ENCODE assay signal across 15 cellular contexts in genomic region chr2:239630618-239631286, GRCh38.
DNase-seq lines count a peak whose midpoint lies in the region; ATAC-seq and TF ChIP-seq lines count a peak whose summit lies in the region.
"Had no signal": no experiment of that assay in that cellular context is flagged by ENCODE, and none has a peak within 500 bp of the region (broad histone marks: within the 10 kb centered on the region; RNA-seq: fewer than 3 reads in every experiment).

No MANE protein-coding gene starts in this region.

- no peaks in the 10 kb centered on the region for H3K36me3 ChIP-seq in upper lobe of right lung
- H3K36me3 ChIP-seq: heart left ventricle, transverse colon had no signal

- DNase-seq in activated CD4-positive, alpha-beta memory T cell treated with anti-CD3 and anti-CD28 coated beads for 36 hours, result peak; percentile 25
- no peak for DNase-seq in activated CD4-positive, alpha-beta memory T cell treated with anti-CD3 and anti-CD28 coated beads, Interleukin-2, amount 10 ng/mL, durations not matched to agents 7 days and 5 days
- peak; percentile 79 for DNase-seq in astrocyte of the cerebellum (ENCODE audit: low read depth)
- DNase-seq in right cardiac atrium, result no peak
- no peak for DNase-seq in upper lobe of right lung
- no peak for DNase-seq in NCI-H2227 treated with DMSO at 0.1 percent for 48 hours (lab: John Stamatoyannopoulos, UW)
- DNase-seq in mesothelial cell of epicardium (ENCODE audit: low spot score in 2 of 2, unreplicated experiment in 2 of 2), result no peak
- DNase-seq: activated B cell treated with CpG ODN at 0.5 μM for 24 hours; activated naive CD8-positive, alpha-beta T cell treated with anti-CD3 and anti-CD28 coated beads for 36 hours; heart left ventricle; NCI-H1105; stimulated activated CD4-positive, alpha-beta T cell treated with anti-CD3 and anti-CD28 coated beads, Interleukin-4, amount 100 ng/mL, for 4 hours; transverse colon had no signal

- no peak overlapping the region for H3K27ac ChIP-seq in right cardiac atrium (ENCODE audit: low read length)
- no peak overlapping the region for H3K27ac ChIP-seq in upper lobe of right lung
- H3K27ac ChIP-seq: heart left ventricle, transverse colon had no signal

- peaks cover 25% of the 10 kb centered on the region for H3K4me1 Mint-ChIP-seq in activated CD4-positive, alpha-beta memory T cell treated with anti-CD3 and anti-CD28 coated beads for 36 hours (ENCODE audit: low read depth)
- H3K4me1 Mint-ChIP-seq in activated CD4-positive, alpha-beta memory T cell treated with anti-CD3 and anti-CD28 coated beads, Interleukin-2, amount 10 ng/mL, durations not matched to agents 7 days and 5 days, result peaks cover 25% of the 10 kb centered on the region
- no peaks in the 10 kb centered on the region for H3K4me1 Mint-ChIP-seq in mesothelial cell of epicardium
- H3K4me1 Mint-ChIP-seq: activated B cell treated with CpG ODN at 0.5 μM for 24 hours; activated naive CD8-positive, alpha-beta T cell treated with anti-CD3 and anti-CD28 coated beads for 36 hours; B cell had no signal

- ATAC-seq in right cardiac atrium (peak; percentile 52 to 57), upper lobe of right lung (peak; percentile 64), HG03378 (IDR thresholded peaks at IDR 0.05; ENCODE audit: unreplicated experiment) (no peak)

- H3K4me3 ChIP-seq in astrocyte of the cerebellum (ENCODE audit: low read depth, low read length), result no peak overlapping the region
- no peak overlapping the region for H3K4me3 ChIP-seq in right cardiac atrium (ENCODE audit: low read length)
- H3K4me3 ChIP-seq in upper lobe of right lung, result no peak overlapping the region
- H3K4me3 ChIP-seq: heart left ventricle, transverse colon had no signal

- H3K9me3 ChIP-seq in right cardiac atrium (ENCODE audit: control insufficient read depth, low read length), result no peaks in the 10 kb centered on the region
- H3K9me3 ChIP-seq in upper lobe of right lung, result no peaks in the 10 kb centered on the region
- H3K9me3 ChIP-seq: heart left ventricle, transverse colon had no signal

- H3K36me3 Mint-ChIP-seq in activated CD4-positive, alpha-beta memory T cell treated with anti-CD3 and anti-CD28 coated beads for 36 hours, result no peaks in the 10 kb centered on the region
- no peaks in the 10 kb centered on the region for H3K36me3 Mint-ChIP-seq in activated CD4-positive, alpha-beta memory T cell treated with anti-CD3 and anti-CD28 coated beads, Interleukin-2, amount 10 ng/mL, durations not matched to agents 7 days and 5 days (ENCODE audit: low read depth)
- no peaks in the 10 kb centered on the region for H3K36me3 Mint-ChIP-seq in mesothelial cell of epicardium
- H3K36me3 Mint-ChIP-seq: activated naive CD8-positive, alpha-beta T cell treated with anti-CD3 and anti-CD28 coated beads for 36 hours had no signal

- no peak overlapping the region for H3K4me3 Mint-ChIP-seq in activated CD4-positive, alpha-beta memory T cell treated with anti-CD3 and anti-CD28 coated beads for 36 hours
- no peak overlapping the region for H3K4me3 Mint-ChIP-seq in activated CD4-positive, alpha-beta memory T cell treated with anti-CD3 and anti-CD28 coated beads, Interleukin-2, amount 10 ng/mL, durations not matched to agents 7 days and 5 days
- H3K4me3 Mint-ChIP-seq in mesothelial cell of epicardium, result no peak overlapping the region
- H3K4me3 Mint-ChIP-seq: activated B cell treated with CpG ODN at 0.5 μM for 24 hours; activated naive CD8-positive, alpha-beta T cell treated with anti-CD3 and anti-CD28 coated beads for 36 hours; B cell had no signal

- H3K27ac Mint-ChIP-seq in activated CD4-positive, alpha-beta memory T cell treated with anti-CD3 and anti-CD28 coated beads for 36 hours, result no peak overlapping the region
- H3K27ac Mint-ChIP-seq in activated CD4-positive, alpha-beta memory T cell treated with anti-CD3 and anti-CD28 coated beads, Interleukin-2, amount 10 ng/mL, durations not matched to agents 7 days and 5 days, result no peak overlapping the region
- H3K27ac Mint-ChIP-seq in mesothelial cell of epicardium, result no peak overlapping the region
- H3K27ac Mint-ChIP-seq: activated B cell treated with CpG ODN at 0.5 μM for 24 hours; activated naive CD8-positive, alpha-beta T cell treated with anti-CD3 and anti-CD28 coated beads for 36 hours; B cell had no signal

- H3K4me1 ChIP-seq in right cardiac atrium (ENCODE audit: control insufficient read depth, insufficient read depth, low read length), result no peaks in the 10 kb centered on the region
- H3K4me1 ChIP-seq in upper lobe of right lung, result no peaks in the 10 kb centered on the region
- H3K4me1 ChIP-seq: heart left ventricle, transverse colon had no signal

- TF ChIP-seq CTCF in astrocyte of the cerebellum (IDR thresholded peaks at IDR 0.05; ENCODE audit: low read depth, low read length, missing control alignments) (no peak), upper lobe of right lung (IDR thresholded peaks at IDR 0.05) (no peak), mesothelial cell of epicardium (IDR thresholded peaks at IDR 0.05; ENCODE audit: unreplicated experiment) (no peak)

- in situ Hi-C loops in astrocyte of the cerebellum (cut with HindIII; ENCODE audit: low sequenced_read_pairs), result no loop called here

- no peaks in the 10 kb centered on the region for H3K27me3 ChIP-seq in right cardiac atrium (ENCODE audit: control insufficient read depth, insufficient read depth)
- H3K27me3 ChIP-seq in upper lobe of right lung, result no peaks in the 10 kb centered on the region
- H3K27me3 ChIP-seq: transverse colon had no signal

- CTCF ChIA-PET in activated CD4-positive, alpha-beta memory T cell treated with anti-CD3 and anti-CD28 coated beads for 36 hours (lab: Charles Lee), result no interaction called here
- CTCF ChIA-PET in activated CD4-positive, alpha-beta memory T cell treated with anti-CD3 and anti-CD28 coated beads, Interleukin-2, amount 10 ng/mL, durations not matched to agents 7 days and 5 days (lab: Charles Lee), result interaction anchor here (0.7 kb wide), 2 partner anchors 30 to 250 kb away, joined by 4 to 5 read pairs; no protein-coding TSS in a partner anchor

- POLR2A ChIA-PET in activated CD4-positive, alpha-beta memory T cell treated with anti-CD3 and anti-CD28 coated beads for 36 hours (lab: Charles Lee), result no interaction called here
- POLR2A ChIA-PET in activated CD4-positive, alpha-beta memory T cell treated with anti-CD3 and anti-CD28 coated beads, Interleukin-2, amount 10 ng/mL, durations not matched to agents 7 days and 5 days (lab: Charles Lee), result interaction anchor here (0.8 kb wide), 1 partner anchor 17 kb away, joined by 3 read pairs; no protein-coding TSS in a partner anchor

- no peaks in the 10 kb centered on the region for H3K9me3 Mint-ChIP-seq in activated CD4-positive, alpha-beta memory T cell treated with anti-CD3 and anti-CD28 coated beads for 36 hours
- H3K9me3 Mint-ChIP-seq in activated CD4-positive, alpha-beta memory T cell treated with anti-CD3 and anti-CD28 coated beads, Interleukin-2, amount 10 ng/mL, durations not matched to agents 7 days and 5 days, result no peaks in the 10 kb centered on the region
- no peaks in the 10 kb centered on the region for H3K9me3 Mint-ChIP-seq in mesothelial cell of epicardium
- H3K9me3 Mint-ChIP-seq: activated B cell treated with CpG ODN at 0.5 μM for 24 hours; activated naive CD8-positive, alpha-beta T cell treated with anti-CD3 and anti-CD28 coated beads for 36 hours had no signal

- 55% methylated on average over 13 of the region's 13 CpGs for WGBS in right cardiac atrium

- no peaks in the 10 kb centered on the region for H3K27me3 Mint-ChIP-seq in activated CD4-positive, alpha-beta memory T cell treated with anti-CD3 and anti-CD28 coated beads for 36 hours
- H3K27me3 Mint-ChIP-seq in activated CD4-positive, alpha-beta memory T cell treated with anti-CD3 and anti-CD28 coated beads, Interleukin-2, amount 10 ng/mL, durations not matched to agents 7 days and 5 days, result no peaks in the 10 kb centered on the region
- H3K27me3 Mint-ChIP-seq in mesothelial cell of epicardium (ENCODE audit: low read depth), result peaks cover 1% of the 10 kb centered on the region
- H3K27me3 Mint-ChIP-seq: activated naive CD8-positive, alpha-beta T cell treated with anti-CD3 and anti-CD28 coated beads for 36 hours had no signal

- intact Hi-C loops in activated CD4-positive, alpha-beta memory T cell treated with anti-CD3 and anti-CD28 coated beads for 36 hours (cut with micrococcal nuclease), result no loop called here
- intact Hi-C loops in right cardiac atrium (cut with DNase I) (no loop called here), upper lobe of right lung (cut with DNase I) (no loop called here)

Comparison
In these comparisons a context has a peak if more than half of its experiments do, and no peak if none do; other contexts are left out.
1. DNase-seq: peak in activated CD4-positive, alpha-beta memory T cell treated with anti-CD3 and anti-CD28 coated beads for 36 hours (single experiment) and astrocyte of the cerebellum (single experiment); none in activated CD4-positive, alpha-beta memory T cell treated with anti-CD3 and anti-CD28 coated beads, Interleukin-2, amount 10 ng/mL, durations not matched to agents 7 days and 5 days (single experiment), right cardiac atrium (0 of 3), upper lobe of right lung (single experiment), NCI-H2227 treated with DMSO at 0.1 percent for 48 hours (single experiment) and mesothelial cell of epicardium (0 of 2).